Comparison of ENCODE assay signal across 1 cellular context in genomic region chr19:54676210-54676834, GRCh38.
TF ChIP-seq lines count a peak whose summit lies in the region.

No MANE protein-coding gene starts in this region.

TF ChIP-seq in K562, 482 proteins besides CTCF, POLR2A, EP300 and RAD21 (continued from another document):
- TF ChIP-seq TBP (optimal IDR thresholded peaks at IDR 0.05; ENCODE audit: low read depth, low read length) (peak; percentile 89), DEAF1 (CRISPR knock-in tag; IDR thresholded peaks at IDR 0.05) (peak; percentile 40; the same call in 1 of the 2 replicates), PKNOX1 (IDR thresholded peaks at IDR 0.05) (0 out of 2 replicates have a peak, but pooled peaks have one; percentile 6)
TF ChIP-seq in K562: peak in this region for 4; not testable (repeated sequence) for 478.
